In genomic region chr12:1795785-1796514, GRCh38 we compare ENCODE assay signal across 1 cellular context.
TF ChIP-seq lines count a peak whose summit lies in the region.

No MANE protein-coding gene starts in this region.

TF ChIP-seq in HEK293, 187 proteins besides CTCF, POLR2A, EP300 and RAD21 (continued from another document and continues in another):
- TF ChIP-seq, protein P1, sequence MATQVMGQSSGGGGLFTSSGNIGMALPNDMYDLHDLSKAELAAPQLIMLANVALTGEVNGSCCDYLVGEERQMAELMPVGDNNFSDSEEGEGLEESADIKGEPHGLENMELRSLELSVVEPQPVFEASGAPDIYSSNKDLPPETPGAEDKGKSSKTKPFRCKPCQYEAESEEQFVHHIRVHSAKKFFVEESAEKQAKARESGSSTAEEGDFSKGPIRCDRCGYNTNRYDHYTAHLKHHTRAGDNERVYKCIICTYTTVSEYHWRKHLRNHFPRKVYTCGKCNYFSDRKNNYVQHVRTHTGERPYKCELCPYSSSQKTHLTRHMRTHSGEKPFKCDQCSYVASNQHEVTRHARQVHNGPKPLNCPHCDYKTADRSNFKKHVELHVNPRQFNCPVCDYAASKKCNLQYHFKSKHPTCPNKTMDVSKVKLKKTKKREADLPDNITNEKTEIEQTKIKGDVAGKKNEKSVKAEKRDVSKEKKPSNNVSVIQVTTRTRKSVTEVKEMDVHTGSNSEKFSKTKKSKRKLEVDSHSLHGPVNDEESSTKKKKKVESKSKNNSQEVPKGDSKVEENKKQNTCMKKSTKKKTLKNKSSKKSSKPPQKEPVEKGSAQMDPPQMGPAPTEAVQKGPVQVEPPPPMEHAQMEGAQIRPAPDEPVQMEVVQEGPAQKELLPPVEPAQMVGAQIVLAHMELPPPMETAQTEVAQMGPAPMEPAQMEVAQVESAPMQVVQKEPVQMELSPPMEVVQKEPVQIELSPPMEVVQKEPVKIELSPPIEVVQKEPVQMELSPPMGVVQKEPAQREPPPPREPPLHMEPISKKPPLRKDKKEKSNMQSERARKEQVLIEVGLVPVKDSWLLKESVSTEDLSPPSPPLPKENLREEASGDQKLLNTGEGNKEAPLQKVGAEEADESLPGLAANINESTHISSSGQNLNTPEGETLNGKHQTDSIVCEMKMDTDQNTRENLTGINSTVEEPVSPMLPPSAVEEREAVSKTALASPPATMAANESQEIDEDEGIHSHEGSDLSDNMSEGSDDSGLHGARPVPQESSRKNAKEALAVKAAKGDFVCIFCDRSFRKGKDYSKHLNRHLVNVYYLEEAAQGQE (tag by site-specific recombination; IDR thresholded peaks at IDR 0.05) = no peak
- no peak for TF ChIP-seq ZNF544 (tag by site-specific recombination; IDR thresholded peaks at IDR 0.05)
- TF ChIP-seq MEIS1 (CRISPR knock-in tag; IDR thresholded peaks at IDR 0.05; ENCODE audit: borderline replicate concordance) = no peak
- no peak for TF ChIP-seq ZSCAN23 (tag by site-specific recombination; IDR thresholded peaks at IDR 0.05)
- TF ChIP-seq ZNF626 (tag by site-specific recombination; IDR thresholded peaks at IDR 0.05) = 0 out of 2 replicates have a peak, but pooled peaks have one; percentile 51
- no peak for TF ChIP-seq ZNF324 (tag by site-specific recombination; IDR thresholded peaks at IDR 0.05)
- TF ChIP-seq KLF16 (tag by site-specific recombination; IDR thresholded peaks at IDR 0.05) = 0 out of 2 replicates have a peak, but pooled peaks have one; percentile 42
- TF ChIP-seq ZNF837 (tag by site-specific recombination; IDR thresholded peaks at IDR 0.05) = no peak
- no peak for TF ChIP-seq BCL6B (tag by site-specific recombination; IDR thresholded peaks at IDR 0.05)
- no peak for TF ChIP-seq ZNF747 (tag by site-specific recombination; IDR thresholded peaks at IDR 0.05)
- TF ChIP-seq ZNF248 (tag by site-specific recombination; IDR thresholded peaks at IDR 0.05) = no peak
- no peak for TF ChIP-seq ZNF148 (tag by site-specific recombination; IDR thresholded peaks at IDR 0.05; ENCODE audit: borderline replicate concordance)
- TF ChIP-seq PRDM10 (tag by site-specific recombination; IDR thresholded peaks at IDR 0.05) = no peak
- TF ChIP-seq ZNF311 (tag by site-specific recombination; IDR thresholded peaks at IDR 0.05; ENCODE audit: borderline replicate concordance) = no peak
- TF ChIP-seq, protein P2, sequence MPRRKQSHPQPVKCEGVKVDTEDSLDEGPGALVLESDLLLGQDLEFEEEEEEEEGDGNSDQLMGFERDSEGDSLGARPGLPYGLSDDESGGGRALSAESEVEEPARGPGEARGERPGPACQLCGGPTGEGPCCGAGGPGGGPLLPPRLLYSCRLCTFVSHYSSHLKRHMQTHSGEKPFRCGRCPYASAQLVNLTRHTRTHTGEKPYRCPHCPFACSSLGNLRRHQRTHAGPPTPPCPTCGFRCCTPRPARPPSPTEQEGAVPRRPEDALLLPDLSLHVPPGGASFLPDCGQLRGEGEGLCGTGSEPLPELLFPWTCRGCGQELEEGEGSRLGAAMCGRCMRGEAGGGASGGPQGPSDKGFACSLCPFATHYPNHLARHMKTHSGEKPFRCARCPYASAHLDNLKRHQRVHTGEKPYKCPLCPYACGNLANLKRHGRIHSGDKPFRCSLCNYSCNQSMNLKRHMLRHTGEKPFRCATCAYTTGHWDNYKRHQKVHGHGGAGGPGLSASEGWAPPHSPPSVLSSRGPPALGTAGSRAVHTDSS (tag by site-specific recombination; IDR thresholded peaks at IDR 0.05) = peak; percentile 12; the same call in 1 of the 2 replicates
- TF ChIP-seq ZNF140 (tag by site-specific recombination; IDR thresholded peaks at IDR 0.05) = no peak
- TF ChIP-seq ZNF114 (tag by site-specific recombination; IDR thresholded peaks at IDR 0.05) = no peak
- TF ChIP-seq PATZ1 (tag by site-specific recombination; IDR thresholded peaks at IDR 0.05) = no peak
- no peak for TF ChIP-seq ZXDB (tag by site-specific recombination; IDR thresholded peaks at IDR 0.05)
- no peak for TF ChIP-seq ZNF155 (tag by site-specific recombination; IDR thresholded peaks at IDR 0.05)
- TF ChIP-seq ZNF621 (tag by site-specific recombination; IDR thresholded peaks at IDR 0.05) = no peak
- TF ChIP-seq, protein P3, sequence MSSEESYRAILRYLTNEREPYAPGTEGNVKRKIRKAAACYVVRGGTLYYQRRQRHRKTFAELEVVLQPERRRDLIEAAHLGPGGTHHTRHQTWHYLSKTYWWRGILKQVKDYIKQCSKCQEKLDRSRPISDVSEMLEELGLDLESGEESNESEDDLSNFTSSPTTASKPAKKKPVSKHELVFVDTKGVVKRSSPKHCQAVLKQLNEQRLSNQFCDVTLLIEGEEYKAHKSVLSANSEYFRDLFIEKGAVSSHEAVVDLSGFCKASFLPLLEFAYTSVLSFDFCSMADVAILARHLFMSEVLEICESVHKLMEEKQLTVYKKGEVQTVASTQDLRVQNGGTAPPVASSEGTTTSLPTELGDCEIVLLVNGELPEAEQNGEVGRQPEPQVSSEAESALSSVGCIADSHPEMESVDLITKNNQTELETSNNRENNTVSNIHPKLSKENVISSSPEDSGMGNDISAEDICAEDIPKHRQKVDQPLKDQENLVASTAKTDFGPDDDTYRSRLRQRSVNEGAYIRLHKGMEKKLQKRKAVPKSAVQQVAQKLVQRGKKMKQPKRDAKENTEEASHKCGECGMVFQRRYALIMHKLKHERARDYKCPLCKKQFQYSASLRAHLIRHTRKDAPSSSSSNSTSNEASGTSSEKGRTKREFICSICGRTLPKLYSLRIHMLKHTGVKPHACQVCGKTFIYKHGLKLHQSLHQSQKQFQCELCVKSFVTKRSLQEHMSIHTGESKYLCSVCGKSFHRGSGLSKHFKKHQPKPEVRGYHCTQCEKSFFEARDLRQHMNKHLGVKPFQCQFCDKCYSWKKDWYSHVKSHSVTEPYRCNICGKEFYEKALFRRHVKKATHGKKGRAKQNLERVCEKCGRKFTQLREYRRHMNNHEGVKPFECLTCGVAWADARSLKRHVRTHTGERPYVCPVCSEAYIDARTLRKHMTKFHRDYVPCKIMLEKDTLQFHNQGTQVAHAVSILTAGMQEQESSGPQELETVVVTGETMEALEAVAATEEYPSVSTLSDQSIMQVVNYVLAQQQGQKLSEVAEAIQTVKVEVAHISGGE (tag by site-specific recombination; conservative IDR thresholded peaks at IDR 0.05; ENCODE audit: low read depth) = no peak
- TF ChIP-seq PRDM2 (tag by site-specific recombination; IDR thresholded peaks at IDR 0.05; ENCODE audit: borderline replicate concordance) = 0 out of 2 replicates have a peak, but pooled peaks have one; percentile 37
- TF ChIP-seq ZNF701 (tag by site-specific recombination; IDR thresholded peaks at IDR 0.05) = no peak
- no peak for TF ChIP-seq ZNF175 (tag by site-specific recombination; IDR thresholded peaks at IDR 0.05)
